Comparison of ENCODE assay signal across 12 cellular contexts in the genomic region with DNA sequence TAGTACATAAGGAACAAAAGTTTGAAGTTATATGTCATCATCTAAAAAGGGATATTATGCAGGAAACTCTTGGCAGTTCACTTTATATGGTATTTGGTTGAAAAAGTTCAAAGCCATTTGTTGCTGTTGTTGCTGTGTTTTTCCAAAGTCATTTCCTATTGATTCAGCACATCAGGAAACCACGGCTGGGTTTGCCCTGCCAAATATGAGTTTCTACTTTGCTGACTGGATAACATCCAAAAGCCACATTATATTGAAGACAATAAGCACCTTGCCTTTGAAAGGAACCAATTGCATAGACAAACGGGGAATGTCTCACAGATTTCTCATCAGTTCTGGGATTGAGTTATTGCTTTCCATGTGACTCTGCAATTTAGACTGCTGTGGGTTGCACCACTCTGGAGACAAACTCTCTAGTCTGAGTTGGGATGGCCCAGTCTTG.
DNase-seq lines count a peak whose midpoint lies in the region; ATAC-seq, FAIRE-seq and TF ChIP-seq lines count a peak whose summit lies in the region.
"Had no signal": no experiment of that assay in that cellular context is flagged by ENCODE, and none has a peak within 500 bp of the region (broad histone marks: within the 10 kb centered on the region; RNA-seq: fewer than 3 reads in every experiment).

No MANE protein-coding gene starts in this region.

- DNase-seq in LHCN-M2 (ENCODE audit: low read depth) (peak; percentile 42), breast epithelium (ENCODE audit: low spot score in 2 of 2) (peak in 1 of 2 donors; percentile 19), keratinocyte (ENCODE audit: low read depth, low spot score) (no peak), HuH-7 (ENCODE audit: low spot score) (no peak), T1000 (lab: John Stamatoyannopoulos, UW) (no peak)
- no peak for DNase-seq in stimulated activated CD4-positive, alpha-beta T cell treated with anti-CD3 and anti-CD28 coated beads, Interleukin-12 subunit alpha, Interleukin-12 subunit beta, amount 100 ng/mL, for 4 hours
- DNase-seq: colonic mucosa, COR-L47, MV-4-11, sigmoid colon had no signal

- H3K79me2 ChIP-seq in keratinocyte (ENCODE audit: control insufficient read depth, insufficient read depth, low read length): no peaks in the 10 kb centered on the region

- FAIRE-seq in keratinocyte (lab: Jason Lieb, UNC): peak; percentile 92

- peak overlapping the region in 8 of 11 experiments; percentile 4 to 73 (median 58); a peak in 15 of 22 replicates for H3K4me2 ChIP-seq in BLaER1 treated with 17β-estradiol and CSF1 and Interleukin-3, amounts not matched to agents 10 nM and 100 nM
- peak overlapping the region; percentile 22 for H3K4me2 ChIP-seq in keratinocyte (ENCODE audit: control insufficient read depth, extremely low read depth, insufficient read depth, low read depth, low read length)

- H3K9ac ChIP-seq in BLaER1 treated with 17β-estradiol and CSF1 and Interleukin-3, amounts not matched to agents 10 nM and 100 nM: no peak overlapping the region
- no peak overlapping the region for H3K9ac ChIP-seq in keratinocyte (ENCODE audit: control insufficient read depth, extremely low read depth, insufficient read depth, low read length)

- ATAC-seq in GM18907 (IDR thresholded peaks at IDR 0.05; ENCODE audit: unreplicated experiment): no peak

- peak overlapping the region in 2 of 11 experiments; percentile 17 to 48; a peak in 3 of 22 replicates for H3K27ac ChIP-seq in BLaER1 treated with 17β-estradiol and CSF1 and Interleukin-3, amounts not matched to agents 10 nM and 100 nM
- peak overlapping the region; percentile 29 to 32 for H3K27ac ChIP-seq in breast epithelium
- no peak overlapping the region for H3K27ac ChIP-seq in keratinocyte (ENCODE audit: control insufficient read depth, insufficient read depth, low read length)
- H3K27ac ChIP-seq: colonic mucosa had no signal

- H3K36me3 ChIP-seq in BLaER1 treated with 17β-estradiol and CSF1 and Interleukin-3, amounts not matched to agents 10 nM and 100 nM: no peaks in the 10 kb centered on the region
- H3K36me3 ChIP-seq in breast epithelium (no peaks in the 10 kb centered on the region), keratinocyte (ENCODE audit: control insufficient read depth in 2 of 2, extremely low read depth in 1 of 2, insufficient read depth in 2 of 2, low read length in 2 of 2) (no peaks in the 10 kb centered on the region)
- H3K36me3 ChIP-seq: colonic mucosa, sigmoid colon had no signal

- H3K27me3 ChIP-seq in BLaER1 treated with 17β-estradiol and CSF1 and Interleukin-3, amounts not matched to agents 10 nM and 100 nM: no peaks in the 10 kb centered on the region
- H3K27me3 ChIP-seq in breast epithelium (no peaks in the 10 kb centered on the region), keratinocyte (ENCODE audit: control insufficient read depth, extremely low read depth, insufficient read depth, low read length) (no peaks in the 10 kb centered on the region)
- H3K27me3 ChIP-seq: colonic mucosa, sigmoid colon had no signal

- no peak for TF ChIP-seq POLR2A in breast epithelium (IDR thresholded peaks at IDR 0.05)

- dilution Hi-C loops in keratinocyte (cut with MboI; ENCODE audit: extremely low pct_ligation_motif_present, low sequenced_read_pairs): no loop called here

- no peaks in the 10 kb centered on the region for H3K9me3 ChIP-seq in BLaER1 treated with 17β-estradiol and CSF1 and Interleukin-3, amounts not matched to agents 10 nM and 100 nM (replicated peaks in 1 of 11)
- H3K9me3 ChIP-seq in breast epithelium (no peaks in the 10 kb centered on the region), keratinocyte (ENCODE audit: control insufficient read depth, low read depth, low read length) (no peaks in the 10 kb centered on the region)
- H3K9me3 ChIP-seq: colonic mucosa, sigmoid colon had no signal

- H4K20me1 ChIP-seq in BLaER1 treated with 17β-estradiol and CSF1 and Interleukin-3, amounts not matched to agents 10 nM and 100 nM: no peaks in the 10 kb centered on the region
- H4K20me1 ChIP-seq in keratinocyte (ENCODE audit: control insufficient read depth, extremely low read depth, insufficient read depth, low read length): no peaks in the 10 kb centered on the region

- H3K9me1 ChIP-seq in keratinocyte (ENCODE audit: control insufficient read depth, extremely low read depth, insufficient read depth, low read length): no peaks in the 10 kb centered on the region

- H3K4me1 ChIP-seq in BLaER1 treated with 17β-estradiol and CSF1 and Interleukin-3, amounts not matched to agents 10 nM and 100 nM: peaks cover 0 to 18% (median 10%) of the 10 kb centered on the region in 10 experiments; a peak in 12 of 20 replicates
- H3K4me1 ChIP-seq in breast epithelium (no peaks in the 10 kb centered on the region), keratinocyte (ENCODE audit: control insufficient read depth, extremely low read depth, insufficient read depth, low read length) (peaks cover 16% of the 10 kb centered on the region)
- H3K4me1 ChIP-seq: colonic mucosa, sigmoid colon had no signal

- H3K4me3 ChIP-seq in BLaER1 treated with 17β-estradiol and CSF1 and Interleukin-3, amounts not matched to agents 10 nM and 100 nM: no peak overlapping the region
- H3K4me3 ChIP-seq in breast epithelium (no peak overlapping the region), keratinocyte (ENCODE audit: control insufficient read depth in 2 of 3, extremely low read depth in 1 of 3, insufficient read depth in 2 of 3, low read depth in 1 of 3, low read length in 3 of 3) (no peak overlapping the region)
- H3K4me3 ChIP-seq: colonic mucosa, sigmoid colon had no signal

- intact Hi-C loops in breast epithelium (cut with DNase I; ENCODE audit: low total_unique reads): no loop called here

- no peak overlapping the region for H2AFZ ChIP-seq in keratinocyte (ENCODE audit: control insufficient read depth, low read length)

- TF ChIP-seq CTCF in breast epithelium (IDR thresholded peaks at IDR 0.05) (no peak), keratinocyte (optimal IDR thresholded peaks at IDR 0.05 in 1 of 3, IDR thresholded peaks at IDR 0.05 in 1 of 3, conservative IDR thresholded peaks at IDR 0.05 in 1 of 3; ENCODE audit: extremely low read depth in 1 of 3, insufficient read depth in 2 of 3, low read length in 3 of 3) (no peak)
